In genomic region chr1:161159087-161159914, GRCh38 we compare ENCODE assay signal across 8 cellular contexts. TPM values are rescaled to one million over a fixed set of nuclear protein-coding genes. Genes with fewer than 3 reads are reported as not detected.
DNase-seq lines count a peak whose midpoint lies in the region; ATAC-seq and TF ChIP-seq lines count a peak whose summit lies in the region.

A gene with protein sequence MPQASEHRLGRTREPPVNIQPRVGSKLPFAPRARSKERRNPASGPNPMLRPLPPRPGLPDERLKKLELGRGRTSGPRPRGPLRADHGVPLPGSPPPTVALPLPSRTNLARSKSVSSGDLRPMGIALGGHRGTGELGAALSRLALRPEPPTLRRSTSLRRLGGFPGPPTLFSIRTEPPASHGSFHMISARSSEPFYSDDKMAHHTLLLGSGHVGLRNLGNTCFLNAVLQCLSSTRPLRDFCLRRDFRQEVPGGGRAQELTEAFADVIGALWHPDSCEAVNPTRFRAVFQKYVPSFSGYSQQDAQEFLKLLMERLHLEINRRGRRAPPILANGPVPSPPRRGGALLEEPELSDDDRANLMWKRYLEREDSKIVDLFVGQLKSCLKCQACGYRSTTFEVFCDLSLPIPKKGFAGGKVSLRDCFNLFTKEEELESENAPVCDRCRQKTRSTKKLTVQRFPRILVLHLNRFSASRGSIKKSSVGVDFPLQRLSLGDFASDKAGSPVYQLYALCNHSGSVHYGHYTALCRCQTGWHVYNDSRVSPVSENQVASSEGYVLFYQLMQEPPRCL (plus strand): TSS chr1:161159500. CDS start chr1:161160641, 1,141 bp downstream.

- TF ChIP-seq CTCF in kidney epithelial cell (IDR thresholded peaks at IDR 0.05; ENCODE audit: insufficient read depth, low read length, poor library complexity, severe bottlenecking), result peak; percentile 52

- DNase-seq in AML-193 (lab: John Stamatoyannopoulos, UW) (peak; percentile 66 to 78), NCI-H510A treated with DMSO at 0.1 percent for 48 hours (lab: John Stamatoyannopoulos, UW) (peak; percentile 85), cerebellar nuclear complex (lab: John Stamatoyannopoulos, UW) (peak; percentile 62 to 70), kidney epithelial cell (ENCODE audit: low read depth) (no peak)
- peak; percentile 86 for DNase-seq in activated CD4-positive, alpha-beta T cell treated with anti-CD3 and anti-CD28 coated beads for 1 hour
- peak; percentile 82 to 89 for DNase-seq in stimulated activated CD4-positive, alpha-beta T cell treated with anti-CD3 and anti-CD28 coated beads, Interleukin-15, amount 100 ng/mL, for 48 hours (ENCODE audit: low read depth in 2 of 2)

- TF ChIP-seq POLR2A in GM19193 (IDR thresholded peaks at IDR 0.05; ENCODE audit: extremely low read depth, insufficient read depth, insufficient read length), result peak; percentile 78

- ATAC-seq in HG03439 (IDR thresholded peaks at IDR 0.05; ENCODE audit: unreplicated experiment), result peak; percentile 67

- peaks cover 1% of the 10 kb centered on the region for H3K36me3 ChIP-seq in kidney epithelial cell (ENCODE audit: control insufficient read depth, insufficient read depth, low read length)

- no peaks in the 10 kb centered on the region for H3K27me3 ChIP-seq in kidney epithelial cell (ENCODE audit: control insufficient read depth, insufficient read depth, low read length)

- peak within 1 kb of the TSS; percentile 63 for H3K4me3 ChIP-seq in kidney epithelial cell (ENCODE audit: low read depth, low read length)

RNA-seq across cellular contexts. Expression of the gene that starts here (rescaled TPM):
- 10.5 and 12.6 TPM in 2 replicates for total RNA-seq in kidney epithelial cell
